11 cellular contexts compared by ENCODE assay signal in the genomic region with DNA sequence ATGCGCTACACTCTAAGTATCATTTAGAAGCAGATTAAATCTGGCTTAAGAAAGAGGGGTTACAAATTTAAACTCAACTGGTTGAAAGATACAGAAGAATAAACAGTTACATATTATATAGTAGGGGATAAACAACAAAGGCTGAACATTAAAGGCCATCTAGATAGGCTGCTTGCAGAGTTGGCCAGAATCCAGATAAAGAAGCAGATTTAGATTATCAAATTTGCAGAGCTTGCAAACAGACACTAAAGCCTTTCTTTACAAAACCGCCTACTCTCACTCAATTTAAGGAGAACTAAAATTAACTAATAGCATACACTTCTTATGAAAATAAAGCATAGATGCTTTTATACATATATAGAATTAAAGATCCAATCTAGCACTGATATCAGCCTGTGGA.
A peak's percentile ranks its signal among the peaks of the same experiment; 100 is the strongest.
DNase-seq lines count a peak whose midpoint lies in the region; ATAC-seq and TF ChIP-seq lines count a peak whose summit lies in the region.
"Had no signal": no experiment of that assay in that cellular context is flagged by ENCODE, and none has a peak within 500 bp of the region (broad histone marks: within the 10 kb centered on the region; RNA-seq: fewer than 3 reads in every experiment).

No MANE protein-coding gene starts in this region.

- no peak overlapping the region for H3K9ac ChIP-seq in muscle layer of colon (ENCODE audit: low read length)

- H3K4me1 Mint-ChIP-seq in activated T-cell treated with anti-CD3 and anti-CD28 coated beads, Interleukin-2, amount 50 U/mL, for 72 hours (ENCODE audit: low read depth), result peaks cover 33% of the 10 kb centered on the region
- peaks cover 25% of the 10 kb centered on the region for H3K4me1 Mint-ChIP-seq in central memory CD8-positive, alpha-beta T cell

- no peaks in the 10 kb centered on the region for H3K9me3 Mint-ChIP-seq in activated T-cell treated with anti-CD3 and anti-CD28 coated beads, Interleukin-2, amount 50 U/mL, for 72 hours
- no peaks in the 10 kb centered on the region for H3K9me3 Mint-ChIP-seq in central memory CD8-positive, alpha-beta T cell
- H3K9me3 Mint-ChIP-seq: activated naive CD4-positive, alpha-beta T cell treated with anti-CD3 and anti-CD28 coated beads, Interleukin-2, amount 50 U/mL, for 72 hours had no signal

- H3K27me3 ChIP-seq in muscle layer of colon (ENCODE audit: control insufficient read depth in 1 of 2, insufficient read depth in 2 of 2, low read length in 2 of 2), result no peaks in the 10 kb centered on the region
- no peaks in the 10 kb centered on the region for H3K27me3 ChIP-seq in transverse colon

- no peak overlapping the region for H3K4me3 Mint-ChIP-seq in activated T-cell treated with anti-CD3 and anti-CD28 coated beads, Interleukin-2, amount 50 U/mL, for 72 hours
- H3K4me3 Mint-ChIP-seq in central memory CD8-positive, alpha-beta T cell, result no peak overlapping the region

- no peaks in the 10 kb centered on the region for H3K27me3 Mint-ChIP-seq in activated T-cell treated with anti-CD3 and anti-CD28 coated beads, Interleukin-2, amount 50 U/mL, for 72 hours (ENCODE audit: low read depth)
- no peaks in the 10 kb centered on the region for H3K27me3 Mint-ChIP-seq in central memory CD8-positive, alpha-beta T cell

- TF ChIP-seq CTCF in transverse colon (IDR thresholded peaks at IDR 0.05), result no peak

- WGBS in transverse colon (ENCODE audit: low coverage in 1 of 2), 2 donors, result 63% methylated on average over 2 of the region's 2 CpGs

- H3K27ac Mint-ChIP-seq in activated T-cell treated with anti-CD3 and anti-CD28 coated beads, Interleukin-2, amount 50 U/mL, for 72 hours, result peak overlapping the region; percentile 58
- peak overlapping the region; percentile 11 for H3K27ac Mint-ChIP-seq in central memory CD8-positive, alpha-beta T cell (ENCODE audit: low read depth)
- H3K27ac Mint-ChIP-seq: activated naive CD4-positive, alpha-beta T cell treated with anti-CD3 and anti-CD28 coated beads, Interleukin-2, amount 50 U/mL, for 72 hours had no signal

- no peak for TF ChIP-seq POLR2A in transverse colon (IDR thresholded peaks at IDR 0.05)

- ATAC-seq in activated T-cell treated with anti-CD3 and anti-CD28 coated beads, Interleukin-2, amount 50 U/mL, for 72 hours (replicated peaks in 1 of 2), result no peak
- no peak for ATAC-seq in central memory CD8-positive, alpha-beta T cell (replicated peaks; ENCODE audit: extremely low read depth, poor library complexity, severe bottlenecking)
- no peak for ATAC-seq in HG02623 (IDR thresholded peaks at IDR 0.05; ENCODE audit: unreplicated experiment)
- ATAC-seq: activated naive CD4-positive, alpha-beta T cell treated with anti-CD3 and anti-CD28 coated beads, Interleukin-2, amount 50 U/mL, for 72 hours had no signal

- no peaks in the 10 kb centered on the region for H3K9me3 ChIP-seq in muscle layer of colon (ENCODE audit: low read length)
- H3K9me3 ChIP-seq in transverse colon, result no peaks in the 10 kb centered on the region

- peak overlapping the region; percentile 46 for H3K27ac ChIP-seq in muscle layer of colon (ENCODE audit: low read depth, low read length)
- peak overlapping the region; percentile 78 to 98 (median 88) for H3K27ac ChIP-seq in transverse colon

- H3K4me1 ChIP-seq in muscle layer of colon (ENCODE audit: insufficient read depth, low read length) (peaks cover 19% of the 10 kb centered on the region), transverse colon (peaks cover 26 to 62% (median 43%) of the 10 kb centered on the region in 4 donors)

- H3K4me3 ChIP-seq in muscle layer of colon (ENCODE audit: low read depth in 1 of 2, low read length in 2 of 2) (no peak overlapping the region), transverse colon (peak overlapping the region in 1 of 4 donors; percentile 20)

- TF ChIP-seq EP300 in transverse colon (IDR thresholded peaks at IDR 0.05; ENCODE audit: low read depth), result no peak

- H3K36me3 Mint-ChIP-seq in activated T-cell treated with anti-CD3 and anti-CD28 coated beads, Interleukin-2, amount 50 U/mL, for 72 hours (ENCODE audit: insufficient read depth in 2 of 2), result peaks cover 2 to 9% of the 10 kb centered on the region in 2 donors
- H3K36me3 Mint-ChIP-seq in central memory CD8-positive, alpha-beta T cell (ENCODE audit: insufficient read depth), result peaks cover 17% of the 10 kb centered on the region

- H3K36me3 ChIP-seq in muscle layer of colon (ENCODE audit: insufficient read depth, low read length), result peaks cover 27% of the 10 kb centered on the region
- H3K36me3 ChIP-seq in transverse colon, result peaks cover 0 to 47% (median 13%) of the 10 kb centered on the region in 4 donors

- in situ Hi-C loops in transverse colon (cut with MboI; ENCODE audit: low pct_ligation_motif_present in 1 of 4, low pct_unique_long_range_greater_than_20kb in 1 of 4, low sequenced_read_pairs in 3 of 4), result no loop called here

- DNase-seq in activated T-cell treated with anti-CD3 and anti-CD28 coated beads, Interleukin-2, amount 50 U/mL, for 72 hours, result no peak
- DNase-seq in activated T-cell treated with anti-CD3 and anti-CD28 coated beads for 4 hours, result no peak
- DNase-seq in central memory CD8-positive, alpha-beta T cell (ENCODE audit: low spot score in 2 of 2), result no peak
- no peak for DNase-seq in transverse colon
- no peak for DNase-seq in activated gamma-delta T cell (lab: John Stamatoyannopoulos, UW)
- no peak for DNase-seq in COLO668 (lab: John Stamatoyannopoulos, UW; ENCODE audit: unreplicated experiment)
- DNase-seq: NCI-H2171, SHP77 had no signal

- intact Hi-C loops in transverse colon (cut with DNase I; ENCODE audit: low total_unique reads), result loop anchor here (10.0 kb wide), 2 partner anchors 47 to 457 kb away; no protein-coding TSS in a partner anchor
